ENCODE assay signal across 1 cellular context in the genomic region with DNA sequence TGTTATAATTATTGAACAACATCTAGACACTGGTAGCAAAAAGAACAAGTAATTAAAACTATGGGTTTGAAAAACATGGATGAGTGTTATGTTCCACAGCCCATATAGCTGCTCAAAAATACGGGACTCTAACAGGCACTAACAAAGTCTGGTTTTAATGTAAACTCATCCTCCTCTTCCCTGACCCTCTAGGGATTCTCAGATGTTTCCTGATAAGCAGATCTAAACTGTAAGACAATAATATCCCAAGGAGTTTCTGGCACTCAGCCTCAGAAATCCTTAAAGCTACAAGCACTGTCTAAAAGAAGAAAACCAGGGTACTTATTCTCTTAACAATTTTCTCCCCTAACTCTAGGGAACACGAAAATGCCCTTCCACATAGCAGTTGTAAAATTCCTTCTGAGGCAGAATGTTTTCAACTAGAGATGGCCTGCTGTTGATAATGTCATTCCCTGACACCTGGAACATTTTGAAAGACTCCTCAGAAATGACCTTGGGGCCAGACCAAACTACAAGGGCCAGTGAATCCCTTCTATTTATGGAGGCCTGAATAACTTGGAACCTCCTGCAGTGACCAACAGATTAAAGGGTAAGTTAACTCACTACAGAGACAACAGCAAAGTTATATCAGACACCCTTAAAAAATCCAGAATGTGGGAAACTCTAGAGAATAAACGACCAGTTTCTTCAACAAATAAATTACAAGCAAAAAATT.
TF ChIP-seq lines count a peak whose summit lies in the region.

No MANE protein-coding gene starts in this region.

TF ChIP-seq in SK-N-SH, 30 proteins besides CTCF, POLR2A, EP300 and RAD21 (continued from another document):
- TF ChIP-seq, protein P1, sequence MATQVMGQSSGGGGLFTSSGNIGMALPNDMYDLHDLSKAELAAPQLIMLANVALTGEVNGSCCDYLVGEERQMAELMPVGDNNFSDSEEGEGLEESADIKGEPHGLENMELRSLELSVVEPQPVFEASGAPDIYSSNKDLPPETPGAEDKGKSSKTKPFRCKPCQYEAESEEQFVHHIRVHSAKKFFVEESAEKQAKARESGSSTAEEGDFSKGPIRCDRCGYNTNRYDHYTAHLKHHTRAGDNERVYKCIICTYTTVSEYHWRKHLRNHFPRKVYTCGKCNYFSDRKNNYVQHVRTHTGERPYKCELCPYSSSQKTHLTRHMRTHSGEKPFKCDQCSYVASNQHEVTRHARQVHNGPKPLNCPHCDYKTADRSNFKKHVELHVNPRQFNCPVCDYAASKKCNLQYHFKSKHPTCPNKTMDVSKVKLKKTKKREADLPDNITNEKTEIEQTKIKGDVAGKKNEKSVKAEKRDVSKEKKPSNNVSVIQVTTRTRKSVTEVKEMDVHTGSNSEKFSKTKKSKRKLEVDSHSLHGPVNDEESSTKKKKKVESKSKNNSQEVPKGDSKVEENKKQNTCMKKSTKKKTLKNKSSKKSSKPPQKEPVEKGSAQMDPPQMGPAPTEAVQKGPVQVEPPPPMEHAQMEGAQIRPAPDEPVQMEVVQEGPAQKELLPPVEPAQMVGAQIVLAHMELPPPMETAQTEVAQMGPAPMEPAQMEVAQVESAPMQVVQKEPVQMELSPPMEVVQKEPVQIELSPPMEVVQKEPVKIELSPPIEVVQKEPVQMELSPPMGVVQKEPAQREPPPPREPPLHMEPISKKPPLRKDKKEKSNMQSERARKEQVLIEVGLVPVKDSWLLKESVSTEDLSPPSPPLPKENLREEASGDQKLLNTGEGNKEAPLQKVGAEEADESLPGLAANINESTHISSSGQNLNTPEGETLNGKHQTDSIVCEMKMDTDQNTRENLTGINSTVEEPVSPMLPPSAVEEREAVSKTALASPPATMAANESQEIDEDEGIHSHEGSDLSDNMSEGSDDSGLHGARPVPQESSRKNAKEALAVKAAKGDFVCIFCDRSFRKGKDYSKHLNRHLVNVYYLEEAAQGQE (IDR thresholded peaks at IDR 0.05; ENCODE audit: low read depth, low read length) = no peak
- TF ChIP-seq JUND (IDR thresholded peaks at IDR 0.05) (peak; percentile 26; the same call in 1 of the 2 replicates), RCOR1 (IDR thresholded peaks at IDR 0.05; ENCODE audit: low read length) (peak; percentile 28; the same call in 1 of the 2 replicates), TCF12 (IDR thresholded peaks at IDR 0.05) (peak; percentile 86), NRF1 (IDR thresholded peaks at IDR 0.05; ENCODE audit: low read depth, low read length) (no peak), FOXM1 (IDR thresholded peaks at IDR 0.05; ENCODE audit: low read depth) (no peak), SIN3A (IDR thresholded peaks at IDR 0.05; ENCODE audit: borderline replicate concordance, low read depth, low read length) (no peak), RXRA (IDR thresholded peaks at IDR 0.05; ENCODE audit: borderline replicate concordance, low read depth) (peak; percentile 66; the same call in 1 of the 2 replicates), GABPA (IDR thresholded peaks at IDR 0.05; ENCODE audit: low read depth) (no peak), ELF1 (IDR thresholded peaks at IDR 0.05) (no peak; the same call in 1 of the 2 replicates), NFIC (IDR thresholded peaks at IDR 0.05; ENCODE audit: borderline replicate concordance) (peak; percentile 78), RFX5 (IDR thresholded peaks at IDR 0.05; ENCODE audit: low read length) (no peak)
- TF ChIP-seq, protein P2, sequence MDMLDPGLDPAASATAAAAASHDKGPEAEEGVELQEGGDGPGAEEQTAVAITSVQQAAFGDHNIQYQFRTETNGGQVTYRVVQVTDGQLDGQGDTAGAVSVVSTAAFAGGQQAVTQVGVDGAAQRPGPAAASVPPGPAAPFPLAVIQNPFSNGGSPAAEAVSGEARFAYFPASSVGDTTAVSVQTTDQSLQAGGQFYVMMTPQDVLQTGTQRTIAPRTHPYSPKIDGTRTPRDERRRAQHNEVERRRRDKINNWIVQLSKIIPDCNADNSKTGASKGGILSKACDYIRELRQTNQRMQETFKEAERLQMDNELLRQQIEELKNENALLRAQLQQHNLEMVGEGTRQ (IDR thresholded peaks at IDR 0.05; ENCODE audit: borderline replicate concordance, low read depth, low read length) = no peak
- TF ChIP-seq, protein P3, sequence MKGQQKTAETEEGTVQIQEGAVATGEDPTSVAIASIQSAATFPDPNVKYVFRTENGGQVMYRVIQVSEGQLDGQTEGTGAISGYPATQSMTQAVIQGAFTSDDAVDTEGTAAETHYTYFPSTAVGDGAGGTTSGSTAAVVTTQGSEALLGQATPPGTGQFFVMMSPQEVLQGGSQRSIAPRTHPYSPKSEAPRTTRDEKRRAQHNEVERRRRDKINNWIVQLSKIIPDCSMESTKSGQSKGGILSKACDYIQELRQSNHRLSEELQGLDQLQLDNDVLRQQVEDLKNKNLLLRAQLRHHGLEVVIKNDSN (IDR thresholded peaks at IDR 0.05; ENCODE audit: borderline replicate concordance, low read depth) = no peak
- TF ChIP-seq, protein P4, sequence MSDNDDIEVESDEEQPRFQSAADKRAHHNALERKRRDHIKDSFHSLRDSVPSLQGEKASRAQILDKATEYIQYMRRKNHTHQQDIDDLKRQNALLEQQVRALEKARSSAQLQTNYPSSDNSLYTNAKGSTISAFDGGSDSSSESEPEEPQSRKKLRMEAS (IDR thresholded peaks at IDR 0.05; ENCODE audit: low read depth) = no peak
- TF ChIP-seq, protein P5, sequence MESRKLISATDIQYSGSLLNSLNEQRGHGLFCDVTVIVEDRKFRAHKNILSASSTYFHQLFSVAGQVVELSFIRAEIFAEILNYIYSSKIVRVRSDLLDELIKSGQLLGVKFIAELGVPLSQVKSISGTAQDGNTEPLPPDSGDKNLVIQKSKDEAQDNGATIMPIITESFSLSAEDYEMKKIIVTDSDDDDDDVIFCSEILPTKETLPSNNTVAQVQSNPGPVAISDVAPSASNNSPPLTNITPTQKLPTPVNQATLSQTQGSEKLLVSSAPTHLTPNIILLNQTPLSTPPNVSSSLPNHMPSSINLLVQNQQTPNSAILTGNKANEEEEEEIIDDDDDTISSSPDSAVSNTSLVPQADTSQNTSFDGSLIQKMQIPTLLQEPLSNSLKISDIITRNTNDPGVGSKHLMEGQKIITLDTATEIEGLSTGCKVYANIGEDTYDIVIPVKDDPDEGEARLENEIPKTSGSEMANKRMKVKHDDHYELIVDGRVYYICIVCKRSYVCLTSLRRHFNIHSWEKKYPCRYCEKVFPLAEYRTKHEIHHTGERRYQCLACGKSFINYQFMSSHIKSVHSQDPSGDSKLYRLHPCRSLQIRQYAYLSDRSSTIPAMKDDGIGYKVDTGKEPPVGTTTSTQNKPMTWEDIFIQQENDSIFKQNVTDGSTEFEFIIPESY (IDR thresholded peaks at IDR 0.05; ENCODE audit: borderline replicate concordance, low read depth) = no peak
